Comparison of ENCODE assay signal across 1 cellular context in the genomic region with DNA sequence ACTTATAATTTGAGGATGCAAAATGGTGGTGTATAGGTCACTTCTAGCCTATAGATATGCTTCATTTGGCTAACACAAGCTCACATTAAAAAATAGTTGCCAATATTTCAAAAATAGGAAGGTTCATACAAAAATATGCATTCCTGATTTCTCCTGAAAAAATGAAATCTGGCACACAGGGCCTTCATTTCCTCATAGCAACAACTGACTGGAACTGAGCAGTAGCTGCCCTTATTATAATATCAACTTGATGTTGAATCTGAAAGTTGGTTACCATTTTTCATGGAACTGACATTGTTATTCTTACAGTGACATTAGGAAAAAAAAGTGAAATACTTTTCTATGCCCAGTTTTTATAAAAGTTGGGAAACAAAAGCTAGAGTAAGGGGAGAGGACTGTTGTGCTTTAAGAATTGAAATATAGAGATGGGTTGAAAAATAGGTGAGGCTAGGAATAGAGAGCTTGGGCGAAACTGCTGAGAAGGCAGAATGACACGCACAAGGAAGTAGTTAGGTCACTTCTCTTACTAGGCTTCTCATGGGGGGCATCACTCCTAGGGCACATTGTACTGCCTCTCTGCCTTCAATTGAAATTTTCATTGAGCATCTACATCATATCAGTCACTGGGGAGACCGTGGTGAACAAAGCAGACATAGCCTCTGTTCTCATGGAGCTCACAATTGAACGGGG.
A peak's percentile ranks its signal among the peaks of the same experiment; 100 is the strongest.
TF ChIP-seq lines count a peak whose summit lies in the region.

No MANE protein-coding gene starts in this region.

TF ChIP-seq in IMR-90, 13 proteins besides CTCF, POLR2A, EP300 and RAD21 (continued from another document):
- TF ChIP-seq, protein P1, sequence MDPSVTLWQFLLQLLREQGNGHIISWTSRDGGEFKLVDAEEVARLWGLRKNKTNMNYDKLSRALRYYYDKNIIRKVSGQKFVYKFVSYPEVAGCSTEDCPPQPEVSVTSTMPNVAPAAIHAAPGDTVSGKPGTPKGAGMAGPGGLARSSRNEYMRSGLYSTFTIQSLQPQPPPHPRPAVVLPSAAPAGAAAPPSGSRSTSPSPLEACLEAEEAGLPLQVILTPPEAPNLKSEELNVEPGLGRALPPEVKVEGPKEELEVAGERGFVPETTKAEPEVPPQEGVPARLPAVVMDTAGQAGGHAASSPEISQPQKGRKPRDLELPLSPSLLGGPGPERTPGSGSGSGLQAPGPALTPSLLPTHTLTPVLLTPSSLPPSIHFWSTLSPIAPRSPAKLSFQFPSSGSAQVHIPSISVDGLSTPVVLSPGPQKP (IDR thresholded peaks at IDR 0.05; ENCODE audit: borderline replicate concordance, low read depth, low read length): no peak
- TF ChIP-seq MAFK (IDR thresholded peaks at IDR 0.05; ENCODE audit: low read depth, low read length) (peak; percentile 41; the same call in 1 of the 2 replicates), CEBPB (IDR thresholded peaks at IDR 0.05; ENCODE audit: low read depth, low read length) (no peak), RFX5 (IDR thresholded peaks at IDR 0.05; ENCODE audit: low read depth, low read length) (peak; percentile 75), MXI1 (IDR thresholded peaks at IDR 0.05; ENCODE audit: borderline replicate concordance, low read depth, low read length) (no peak)
- TF ChIP-seq, protein P2, sequence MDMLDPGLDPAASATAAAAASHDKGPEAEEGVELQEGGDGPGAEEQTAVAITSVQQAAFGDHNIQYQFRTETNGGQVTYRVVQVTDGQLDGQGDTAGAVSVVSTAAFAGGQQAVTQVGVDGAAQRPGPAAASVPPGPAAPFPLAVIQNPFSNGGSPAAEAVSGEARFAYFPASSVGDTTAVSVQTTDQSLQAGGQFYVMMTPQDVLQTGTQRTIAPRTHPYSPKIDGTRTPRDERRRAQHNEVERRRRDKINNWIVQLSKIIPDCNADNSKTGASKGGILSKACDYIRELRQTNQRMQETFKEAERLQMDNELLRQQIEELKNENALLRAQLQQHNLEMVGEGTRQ (IDR thresholded peaks at IDR 0.05; ENCODE audit: low read depth, low read length): no peak
